8 cellular contexts compared by ENCODE assay signal in the genomic region with DNA sequence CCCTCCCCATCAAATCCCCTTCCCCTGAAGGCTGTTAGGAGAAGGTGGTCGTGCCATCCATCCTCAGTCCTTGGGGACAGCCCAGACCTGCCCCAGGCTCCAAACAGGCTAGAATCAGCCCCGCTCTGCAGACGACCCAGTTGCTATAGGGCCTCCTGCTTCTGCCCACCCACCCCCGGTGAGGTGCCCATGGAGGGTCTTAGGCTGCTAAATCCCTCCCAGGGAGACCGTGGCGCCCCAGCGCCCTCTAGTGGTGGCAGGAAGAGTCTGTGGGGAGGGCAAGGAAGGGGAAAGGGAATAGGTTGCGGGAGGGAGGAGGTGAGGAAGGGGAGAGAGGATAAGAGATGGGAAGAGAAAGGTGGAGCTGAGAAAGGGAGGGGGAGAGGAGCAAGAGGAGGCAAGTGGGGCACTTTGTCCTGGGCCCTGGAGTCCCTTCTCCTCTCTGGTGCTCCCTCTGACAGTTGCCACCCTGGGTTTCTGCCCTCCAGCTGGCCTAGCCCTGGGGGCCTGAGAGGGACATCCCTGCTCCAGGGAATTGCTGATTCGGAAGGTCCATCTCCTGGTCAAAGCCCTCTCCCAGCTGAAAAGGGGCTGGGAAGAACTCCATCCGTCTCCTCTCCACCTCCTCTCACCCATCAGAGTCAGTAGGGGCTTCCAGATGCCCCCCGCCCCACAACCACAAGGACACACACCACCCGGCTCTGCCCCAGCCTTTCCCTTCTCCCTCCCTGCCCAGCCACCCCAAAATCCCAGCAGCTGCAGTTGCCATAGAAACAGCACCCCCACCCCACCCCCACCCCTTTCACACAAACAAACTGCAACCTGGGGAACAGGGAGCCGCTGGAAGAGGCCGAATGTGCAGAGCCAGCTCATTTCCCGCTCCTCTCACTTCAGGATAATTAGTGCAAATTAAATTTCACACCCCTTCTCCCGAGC. TPM values are rescaled to one million over a fixed set of nuclear protein-coding genes. Genes with fewer than 3 reads are reported as not detected.
A peak's percentile ranks its signal among the peaks of the same experiment; 100 is the strongest.
DNase-seq lines count a peak whose midpoint lies in the region; ATAC-seq, FAIRE-seq and TF ChIP-seq lines count a peak whose summit lies in the region.

No MANE protein-coding gene starts in this region.

- H4K20me1 ChIP-seq in H1 (replicated peaks in 1 of 2; ENCODE audit: control insufficient read depth in 1 of 2, insufficient read depth in 2 of 2, low read length in 2 of 2), result no peaks in the 10 kb centered on the region

- H3K27me3 ChIP-seq in CD4-positive, alpha-beta T cell (ENCODE audit: control insufficient read depth, insufficient read depth, low read length), result peaks cover 13% of the 10 kb centered on the region
- H3K27me3 ChIP-seq in WERI-Rb-1 (ENCODE audit: insufficient read depth, low read depth, severe bottlenecking) (no peaks in the 10 kb centered on the region), H1 (replicated peaks in 1 of 4; ENCODE audit: control insufficient read depth in 3 of 4, extremely low read depth in 1 of 4, insufficient read depth in 3 of 4, low read length in 3 of 4) (peaks cover 0 to 6% (median under 1%) of the 10 kb centered on the region in 4 experiments; a peak in 3 of 7 replicates)

- peak overlapping the region; percentile 0 to 32; a peak in 2 of 4 replicates for H3K4me2 ChIP-seq in H1 (ENCODE audit: insufficient read depth in 1 of 2, low read depth in 2 of 2, low read length in 2 of 2)

- H3K4me1 ChIP-seq in H1 (replicated peaks in 1 of 4; ENCODE audit: control insufficient read depth in 3 of 4, insufficient read depth in 4 of 4, low read length in 3 of 4), result peaks cover 0 to 6% (median 0%) of the 10 kb centered on the region in 4 experiments; a peak in 2 of 7 replicates

- no peaks in the 10 kb centered on the region for H3K36me3 Mint-ChIP-seq in CD4-positive, alpha-beta T cell (ENCODE audit: low read depth)
- no peaks in the 10 kb centered on the region for H3K36me3 Mint-ChIP-seq in nephron (ENCODE audit: low read depth)

- 41 to 100% methylated on average over 1 to 14 of the region's 16 CpGs for WGBS in H1 (ENCODE audit: extremely low coverage in 1 of 2, insufficient coverage in 1 of 2, insufficient read length in 1 of 2, insufficient replicate concordance in 2 of 2, low coverage in 1 of 2, low lambda C conversion rate in 2 of 2, missing lambda C conversion rate in 1 of 2), 2 experiments

- H3K9ac ChIP-seq in H1 (replicated peaks in 1 of 4; ENCODE audit: extremely low read depth in 1 of 4, low read depth in 3 of 4, low read length in 3 of 4), result no peak overlapping the region

- FAIRE-seq in HTR-8/SVneo (lab: Jason Lieb, UNC) (no peak), H1 (lab: Jason Lieb, UNC) (no peak)

- peak overlapping the region; percentile 10 for H4K5ac ChIP-seq in H1 (ENCODE audit: insufficient read length, low read depth, low read length)

- H2BK20ac ChIP-seq in H1 (ENCODE audit: low read length), result no peak overlapping the region

- no peak overlapping the region for H2AK5ac ChIP-seq in H1 (ENCODE audit: low read depth, low read length)

- no peaks in the 10 kb centered on the region for H3K36me3 ChIP-seq in WERI-Rb-1
- no peaks in the 10 kb centered on the region for H3K36me3 ChIP-seq in H1 (ENCODE audit: control insufficient read depth in 2 of 4, insufficient read depth in 4 of 4, low read length in 3 of 4)

- no peaks in the 10 kb centered on the region for H3K79me1 ChIP-seq in H1 (ENCODE audit: low read depth, low read length)

- peaks cover 67% of the 10 kb centered on the region for H3K27me3 Mint-ChIP-seq in CD4-positive, alpha-beta T cell
- H3K27me3 Mint-ChIP-seq in nephron (ENCODE audit: low read depth), result peaks cover 60% of the 10 kb centered on the region

- intact Hi-C loops in CD4-positive, alpha-beta T cell (cut with DNase I, micrococcal nuclease), result no loop called here

- no peak overlapping the region for H3K4me3 Mint-ChIP-seq in CD4-positive, alpha-beta T cell
- no peak overlapping the region for H3K4me3 Mint-ChIP-seq in nephron

- peak; percentile 58 for TF ChIP-seq CTCF in CD4-positive, alpha-beta T cell (IDR thresholded peaks at IDR 0.05)
- TF ChIP-seq CTCF in WERI-Rb-1 (IDR thresholded peaks at IDR 0.05; ENCODE audit: low read depth, low read length) (peak; percentile 77), H1 (IDR thresholded peaks at IDR 0.05; ENCODE audit: control extremely low read depth in 1 of 3, insufficient read depth in 1 of 3, low read depth in 1 of 3, low read length in 3 of 3) (peak; percentile 93 to 96 (median 93)), nephron (IDR thresholded peaks at IDR 0.05; ENCODE audit: unreplicated experiment in 3 of 3) (peak; percentile 59 to 67 (median 60))

- peak; percentile 96 to 98 for TF ChIP-seq RAD21 in H1 (IDR thresholded peaks at IDR 0.05 in 1 of 2, conservative IDR thresholded peaks at IDR 0.05 in 1 of 2; ENCODE audit: low read depth in 2 of 2, low read length in 2 of 2)

- no peak overlapping the region for H3K23ac ChIP-seq in H1 (ENCODE audit: insufficient read length)

- H2AFZ ChIP-seq in H1 (ENCODE audit: low read length), result no peak overlapping the region

- no peak overlapping the region for H3K14ac ChIP-seq in H1 (ENCODE audit: insufficient read length)

- H3K79me2 ChIP-seq in H1 (ENCODE audit: control insufficient read depth in 1 of 2, insufficient read depth in 2 of 2, low read length in 2 of 2), result no peaks in the 10 kb centered on the region

- H2BK5ac ChIP-seq in H1 (ENCODE audit: low read depth, low read length), result no peak overlapping the region; the same call in 1 of the 2 replicates

- no peak overlapping the region for H4K91ac ChIP-seq in H1 (replicated peaks; ENCODE audit: insufficient read length, low read length)

- no peak for TF ChIP-seq POLR2A in H1 (IDR thresholded peaks at IDR 0.05; ENCODE audit: control extremely low read depth in 1 of 2, low read depth in 2 of 2, low read length in 2 of 2)

- no peaks in the 10 kb centered on the region for H3K9me3 Mint-ChIP-seq in CD4-positive, alpha-beta T cell
- H3K9me3 Mint-ChIP-seq in nephron, result no peaks in the 10 kb centered on the region

- no peak overlapping the region for H3K56ac ChIP-seq in H1 (replicated peaks; ENCODE audit: insufficient read length, low read depth, low read length)

- H2BK12ac ChIP-seq in H1 (ENCODE audit: low read depth, low read length), result 0 out of 2 replicates have a peak overlapping the region, but pooled peaks have one; percentile 22

- H4K8ac ChIP-seq in H1 (ENCODE audit: extremely low read depth, insufficient read depth, low read length), result no peak overlapping the region

- H2BK15ac ChIP-seq in H1 (ENCODE audit: low read length), result 0 out of 2 replicates have a peak overlapping the region, but pooled peaks have one; percentile 61

- H3K4ac ChIP-seq in H1 (replicated peaks; ENCODE audit: insufficient read length, low read depth, low read length), result no peak overlapping the region

- H3K4me1 Mint-ChIP-seq in CD4-positive, alpha-beta T cell (ENCODE audit: low read depth), result no peaks in the 10 kb centered on the region
- H3K4me1 Mint-ChIP-seq in nephron, result no peaks in the 10 kb centered on the region

- H3K4me3 ChIP-seq in WERI-Rb-1 (ENCODE audit: low read depth, low read length) (no peak overlapping the region), H1 (ENCODE audit: extremely low read depth in 1 of 4, insufficient read depth in 2 of 4, low read depth in 3 of 4, low read length in 4 of 4) (no peak overlapping the region)

- no peak overlapping the region for H3K27ac Mint-ChIP-seq in CD4-positive, alpha-beta T cell
- H3K27ac Mint-ChIP-seq in nephron, result no peak overlapping the region

- CTCF ChIA-PET in CD4-positive, alpha-beta T cell (lab: Charles Lee), result no interaction called here
- CTCF ChIA-PET in H1 (lab: Charles Lee; ENCODE audit: partially characterized antibody), result interaction anchor here (0.6 to 8.5 kb wide), 67 partner anchors 9 to 624 kb away, joined by 3 to 63 read pairs (median 4); a partner anchor contains a TSS

- TF ChIP-seq EP300 in H1 (IDR thresholded peaks at IDR 0.05; ENCODE audit: borderline replicate concordance in 1 of 2, low read depth in 2 of 2, low read length in 2 of 2), result no peak

- H3K23me2 ChIP-seq in H1 (ENCODE audit: low read depth, low read length), result no peaks in the 10 kb centered on the region

- H3K27ac ChIP-seq in CD4-positive, alpha-beta T cell (ENCODE audit: low read depth, low read length), result no peak overlapping the region
- H3K27ac ChIP-seq in WERI-Rb-1 (no peak overlapping the region), H1 (ENCODE audit: low read depth, low read length) (no peak overlapping the region)

- no peak overlapping the region for H2BK120ac ChIP-seq in H1 (replicated peaks; ENCODE audit: low read depth, low read length)

- H3K18ac ChIP-seq in H1 (ENCODE audit: extremely low read depth, low read length), result peak overlapping the region; percentile 2; the same call in 1 of the 2 replicates

- no peaks in the 10 kb centered on the region for H3K9me3 ChIP-seq in CD4-positive, alpha-beta T cell (ENCODE audit: control insufficient read depth, low read length)
- H3K9me3 ChIP-seq in WERI-Rb-1 (ENCODE audit: severe bottlenecking) (no peaks in the 10 kb centered on the region), H1 (ENCODE audit: insufficient read depth in 2 of 2, low read depth in 1 of 2, low read length in 1 of 2) (peaks cover 2 to 3% of the 10 kb centered on the region in 2 experiments; a peak in 2 of 4 replicates)

- ATAC-seq in CD4-positive, alpha-beta T cell (ENCODE audit: poor library complexity), result no peak
- no peak for ATAC-seq in GM19467 (IDR thresholded peaks at IDR 0.05; ENCODE audit: unreplicated experiment)
- ATAC-seq in HG03520 (IDR thresholded peaks at IDR 0.05; ENCODE audit: unreplicated experiment), result no peak

- DNase-seq in CD4-positive, alpha-beta T cell, result peak; percentile 3 to 43 (median 13)
- DNase-seq in HTR-8/SVneo (ENCODE audit: insufficient read length, low spot score) (peak; percentile 45), WERI-Rb-1 (peak; percentile 69), H1 (ENCODE audit: low read depth in 1 of 2, low spot score in 2 of 2) (peak; percentile 50 to 94), OCI-M2 (lab: John Stamatoyannopoulos, UW; ENCODE audit: unreplicated experiment) (no peak)

- POLR2A ChIA-PET in CD4-positive, alpha-beta T cell (lab: Charles Lee), result no interaction called here
- POLR2A ChIA-PET in H1 (lab: Charles Lee; ENCODE audit: partially characterized antibody), result interaction anchor here (0.9 to 1.4 kb wide), 5 partner anchors 9 to 64 kb away, joined by 3 to 5 read pairs (median 3); no protein-coding TSS in a partner anchor

TF ChIP-seq in H1, 55 proteins besides CTCF, POLR2A, EP300 and RAD21 (continues in another document):
- peak in 1 of 2 experiments; percentile 48; a peak in 1 of 4 replicates for TF ChIP-seq SIN3A (conservative IDR thresholded peaks at IDR 0.05 in 1 of 2, IDR thresholded peaks at IDR 0.05 in 1 of 2; ENCODE audit: low read depth in 1 of 2, low read length in 2 of 2)

RNA-seq across cellular contexts. Expression of a gene that starts 55.4 kb away (rescaled TPM):
- 1 to 10 TPM; 2.3 TPM for total RNA-seq in CD4-positive, alpha-beta T cell
- total RNA-seq in H1 (2021; fragmentation: NEBNext Ultra II Directional; extraction: Animal tissue kit (Norgen Biotek cat#: 25700)), result 5.6 and 7.4 TPM in 2 replicates
- polyA plus RNA-seq in H1 (2011; rRNA removed), result 1.8 and 2.3 TPM in 2 replicates
- polyA plus RNA-seq in H1 (2011; cell fraction: cytosol; rRNA removed), result 2.2 TPM
- polyA plus RNA-seq in H1 (2011; cell fraction: nucleus; rRNA removed), result 2.4 TPM
- polyA plus RNA-seq in H1 (2012, experiment 1 of 2), result 4.4 to 6.6 TPM (median 4.5 TPM) in 4 replicates
- 3.6 TPM for polyA plus RNA-seq in H1 (2012, experiment 2 of 2)
- polyA plus RNA-seq in H1 (2013, experiment 1 of 2), result 8.6 TPM
- 8.6 TPM for polyA plus RNA-seq in H1 (2013, experiment 2 of 2)
- 0.34 and 0.41 TPM in 2 replicates for polyA minus RNA-seq in H1 (2011; rRNA and poly(A)+ RNA removed)
- polyA minus RNA-seq in H1 (2011; cell fraction: cytosol; rRNA and poly(A)+ RNA removed), result 2.3 TPM
- 1.4 TPM for polyA minus RNA-seq in H1 (2011; cell fraction: nucleus; rRNA and poly(A)+ RNA removed)
